8 cellular contexts compared by ENCODE assay signal in genomic region chr2:196170681-196171247, GRCh38. TPM values are rescaled to one million over a fixed set of nuclear protein-coding genes. Genes with fewer than 3 reads are reported as not detected.
DNase-seq lines count a peak whose midpoint lies in the region; ATAC-seq and TF ChIP-seq lines count a peak whose summit lies in the region.

No MANE protein-coding gene starts in this region.

- TF ChIP-seq POLR2A in Peyer's patch (IDR thresholded peaks at IDR 0.05): no peak
- TF ChIP-seq POLR2A in body of pancreas (IDR thresholded peaks at IDR 0.05): no peak

- H3K27ac ChIP-seq in Peyer's patch: peak overlapping the region; percentile 92 to 99 (median 96)
- H3K27ac ChIP-seq in body of pancreas: peak overlapping the region; percentile 72 to 92 (median 90)

- H3K27me3 ChIP-seq in Peyer's patch: no peaks in the 10 kb centered on the region
- no peaks in the 10 kb centered on the region for H3K27me3 ChIP-seq in body of pancreas

- ATAC-seq in HG02938 (IDR thresholded peaks at IDR 0.05; ENCODE audit: unreplicated experiment) (peak; percentile 8), body of pancreas (peak; percentile 39)

- H3K9me3 ChIP-seq in Peyer's patch (no peaks in the 10 kb centered on the region), body of pancreas (no peaks in the 10 kb centered on the region)

- H3K36me3 ChIP-seq in Peyer's patch (no peaks in the 10 kb centered on the region), body of pancreas (replicated peaks in 1 of 2; ENCODE audit: insufficient read depth in 1 of 2, low read depth in 2 of 2) (no peaks in the 10 kb centered on the region)

- WGBS in body of pancreas, 2 donors: 0 to 1% methylated on average over 9 to 53 of the region's 53 CpGs

- DNase-seq in A172 (ENCODE audit: low spot score) (peak; percentile 53), GM12864 (ENCODE audit: low read depth) (no peak), Peyer's patch (peak in 1 of 3 donors; percentile 71), body of pancreas (peak in 3 of 4 donors; percentile 22 to 47 (median 35)), iPS-NIHi11 (ENCODE audit: low spot score) (peak; percentile 6), COR-L47 (lab: John Stamatoyannopoulos, UW) (no peak)
- peak; percentile 46 for DNase-seq in stimulated activated CD8-positive, alpha-beta memory T cell treated with anti-CD3 and anti-CD28 coated beads, Interleukin-4, amount 100 ng/mL, for 48 hours

- intact Hi-C loops in body of pancreas (cut with DNase I): no loop called here

- TF ChIP-seq CTCF in GM12864 (IDR thresholded peaks at IDR 0.05; ENCODE audit: low read depth, low read length, missing control alignments): no peak
- no peak for TF ChIP-seq CTCF in Peyer's patch (IDR thresholded peaks at IDR 0.05)
- no peak for TF ChIP-seq CTCF in body of pancreas (IDR thresholded peaks at IDR 0.05)

- H3K4me3 ChIP-seq in GM12864 (ENCODE audit: low read depth, low read length) (peak overlapping the region; percentile 95), Peyer's patch (peak overlapping the region; percentile 64 to 99 (median 88)), body of pancreas (peak overlapping the region; percentile 85 to 99)

- peaks cover 0 to 5% (median 0%) of the 10 kb centered on the region in 4 donors for H3K4me1 ChIP-seq in Peyer's patch
- H3K4me1 ChIP-seq in body of pancreas: peaks cover 11% of the 10 kb centered on the region

RNA-seq across cellular contexts. Expression of gene STK17B, which starts 0.6 kb away (rescaled TPM):
- total RNA-seq in A172 (2014; rRNA removed; shearing (Covaris generic)): 19.5 and 20.5 TPM in 2 replicates
- total RNA-seq in Peyer's patch: 100 to 1,000 TPM in 1 of 4 donors, 10 to 100 TPM in 3; 47.3 to 123 (median 56.3) TPM
- total RNA-seq in body of pancreas: 10 to 100 TPM in 1 of 2 donors, 1 to 10 TPM in 1; 7.9 to 16.9 TPM

Comparison
In these comparisons a context has a peak if more than half of its experiments do, and no peak if none do; other contexts are left out.
1. DNase-seq: peak in A172 (single experiment), body of pancreas (3 of 4), iPS-NIHi11 (single experiment) and stimulated activated CD8-positive, alpha-beta memory T cell treated with anti-CD3 and anti-CD28 coated beads, Interleukin-4, amount 100 ng/mL, for 48 hours (single experiment); none in GM12864 (single experiment) and COR-L47 (single experiment).
2. Peak in every context shown above with its lines, with median percentiles within 50 percentile points of each other: H3K4me3 ChIP-seq.